1 cellular context compared by ENCODE assay signal in genomic region chr2:113220970-113221708, GRCh38.
TF ChIP-seq lines count a peak whose summit lies in the region.

No MANE protein-coding gene starts in this region.

TF ChIP-seq in HCT116, 20 proteins besides CTCF, POLR2A, EP300 and RAD21:
- TF ChIP-seq YY1 (IDR thresholded peaks at IDR 0.05; ENCODE audit: extremely low read depth, insufficient replicate concordance, low read depth, low read length) (no peak), ELF1 (IDR thresholded peaks at IDR 0.05; ENCODE audit: borderline replicate concordance, low read depth) (no peak), EGR1 (IDR thresholded peaks at IDR 0.05; ENCODE audit: low read depth) (no peak), ZFX (IDR thresholded peaks at IDR 0.05) (no peak), EZH2phosphoT487 (IDR thresholded peaks at IDR 0.05; ENCODE audit: borderline replicate concordance) (no peak), EZH2 (IDR thresholded peaks at IDR 0.05) (no peak), SRF (IDR thresholded peaks at IDR 0.05; ENCODE audit: low read depth) (no peak), SIN3A (IDR thresholded peaks at IDR 0.05; ENCODE audit: low read depth) (no peak), SP1 (IDR thresholded peaks at IDR 0.05; ENCODE audit: low read depth) (no peak), ATF3 (IDR thresholded peaks at IDR 0.05) (no peak), FOSL1 (IDR thresholded peaks at IDR 0.05; ENCODE audit: low read depth) (no peak), JUND (IDR thresholded peaks at IDR 0.05) (no peak), POLR2AphosphoS5 (IDR thresholded peaks at IDR 0.05; ENCODE audit: low read depth, low read length) (no peak), CBX3 (IDR thresholded peaks at IDR 0.05; ENCODE audit: low read depth) (no peak), REST (IDR thresholded peaks at IDR 0.05; ENCODE audit: low read depth) (no peak), ZNF274 (IDR thresholded peaks at IDR 0.05; ENCODE audit: low read depth, low read length) (no peak), CEBPB (IDR thresholded peaks at IDR 0.05; ENCODE audit: low read depth) (no peak)
